16 cellular contexts compared by ENCODE assay signal in genomic region chr10:107686095-107686494, GRCh38.
DNase-seq lines count a peak whose midpoint lies in the region; ATAC-seq and TF ChIP-seq lines count a peak whose summit lies in the region.
"Had no signal": no experiment of that assay in that cellular context is flagged by ENCODE, and none has a peak within 500 bp of the region (broad histone marks: within the 10 kb centered on the region; RNA-seq: fewer than 3 reads in every experiment).

No MANE protein-coding gene starts in this region.

- H3K9me3 Mint-ChIP-seq in activated B cell treated with CpG ODN at 0.5 μM for 24 hours: peaks cover 6% of the 10 kb centered on the region

- H3K9me3 ChIP-seq in smooth muscle cell (replicated peaks; ENCODE audit: low read depth): no peaks in the 10 kb centered on the region
- H3K9me3 ChIP-seq: SJSA1 had no signal

- intact Hi-C loops in activated B cell treated with CpG ODN at 0.5 μM for 24 hours (cut with micrococcal nuclease): loop anchor here (10.0 kb wide), 2 partner anchors 211 to 271 kb away; no protein-coding TSS in a partner anchor
- intact Hi-C loops in sciatic nerve (cut with DNase I): no loop called here

- peak; percentile 72 for ATAC-seq in GM19372 (IDR thresholded peaks at IDR 0.05; ENCODE audit: low read depth, unreplicated experiment)
- ATAC-seq in activated B cell treated with CpG ODN at 0.5 μM for 24 hours (ENCODE audit: low read depth): peak; percentile 85
- ATAC-seq in sciatic nerve: peak; percentile 75
- no peak for ATAC-seq in GM21423 (IDR thresholded peaks at IDR 0.05; ENCODE audit: unreplicated experiment)
- ATAC-seq in HG03135 (IDR thresholded peaks at IDR 0.05; ENCODE audit: unreplicated experiment): no peak
- ATAC-seq: activated CD4-positive, alpha-beta T cell treated with anti-CD3 and anti-CD28 coated beads for 36 hours had no signal

- no peaks in the 10 kb centered on the region for H3F3A ChIP-seq in smooth muscle cell (ENCODE audit: low read depth)

- H3K9ac ChIP-seq in smooth muscle cell (ENCODE audit: low read depth): no peak overlapping the region

- H3K4me2 ChIP-seq in smooth muscle cell: no peak overlapping the region

- no peak overlapping the region for H3K4me3 Mint-ChIP-seq in activated B cell treated with CpG ODN at 0.5 μM for 24 hours
- H3K4me3 Mint-ChIP-seq: activated CD4-positive, alpha-beta T cell treated with anti-CD3 and anti-CD28 coated beads for 36 hours; CD4-positive, alpha-beta T cell had no signal

- H3K79me2 ChIP-seq in smooth muscle cell (ENCODE audit: low read depth): no peaks in the 10 kb centered on the region

- H3K27ac Mint-ChIP-seq in activated B cell treated with CpG ODN at 0.5 μM for 24 hours: peak overlapping the region; percentile 51
- H3K27ac Mint-ChIP-seq: activated CD4-positive, alpha-beta T cell treated with anti-CD3 and anti-CD28 coated beads for 36 hours; CD4-positive, alpha-beta T cell had no signal

- no peaks in the 10 kb centered on the region for H3K27me3 ChIP-seq in smooth muscle cell (ENCODE audit: low read depth)
- H3K27me3 ChIP-seq: SJSA1 had no signal

- no peak overlapping the region for H2AFZ ChIP-seq in smooth muscle cell (ENCODE audit: low read depth)

- H3K4me1 Mint-ChIP-seq in activated B cell treated with CpG ODN at 0.5 μM for 24 hours: peaks cover 19% of the 10 kb centered on the region
- H3K4me1 Mint-ChIP-seq: activated CD4-positive, alpha-beta T cell treated with anti-CD3 and anti-CD28 coated beads for 36 hours had no signal

- DNase-seq in Kasumi-1 (lab: John Stamatoyannopoulos, UW) (peak; percentile 94 to 95), activated B cell treated with CpG ODN at 0.5 μM for 24 hours (no peak), sciatic nerve (ENCODE audit: low spot score) (no peak), kidney tubule cell (ENCODE audit: low spot score) (no peak), smooth muscle cell (lab: John Stamatoyannopoulos, UW; ENCODE audit: unreplicated experiment) (no peak)
- DNase-seq: activated CD4-positive, alpha-beta T cell treated with anti-CD3 and anti-CD28 coated beads for 36 hours; activated gamma-delta T cell treated with Interleukin-2 at 50 U/mL for 16 hours; CD4-positive, alpha-beta T cell; NCI-H1048; NCI-H446; retina had no signal

- no peak overlapping the region for H3K4me3 ChIP-seq in smooth muscle cell
- H3K4me3 ChIP-seq: SJSA1 had no signal

- CTCF ChIA-PET in activated B cell treated with CpG ODN at 0.5 μM for 24 hours (lab: Charles Lee): no interaction called here

- no peaks in the 10 kb centered on the region for H3K27me3 Mint-ChIP-seq in activated B cell treated with CpG ODN at 0.5 μM for 24 hours
- H3K27me3 Mint-ChIP-seq: activated CD4-positive, alpha-beta T cell treated with anti-CD3 and anti-CD28 coated beads for 36 hours; CD4-positive, alpha-beta T cell had no signal

- WGBS in smooth muscle cell (ENCODE audit: low lambda C conversion rate): 87% methylated on average over 3 of the region's 3 CpGs

- H3K36me3 Mint-ChIP-seq in activated B cell treated with CpG ODN at 0.5 μM for 24 hours (ENCODE audit: low read depth): no peaks in the 10 kb centered on the region

- no peaks in the 10 kb centered on the region for H3K4me1 ChIP-seq in smooth muscle cell (ENCODE audit: low read depth)

- H3K27ac ChIP-seq in smooth muscle cell (ENCODE audit: low read depth): no peak overlapping the region
- H3K27ac ChIP-seq: epithelial cell of prostate, SJSA1 had no signal

- H3K36me3 ChIP-seq in smooth muscle cell (ENCODE audit: low read depth): no peaks in the 10 kb centered on the region
- H3K36me3 ChIP-seq: SJSA1 had no signal

- POLR2A ChIA-PET in activated B cell treated with CpG ODN at 0.5 μM for 24 hours (lab: Charles Lee): no interaction called here

- no peaks in the 10 kb centered on the region for H4K20me1 ChIP-seq in smooth muscle cell (ENCODE audit: low read depth)

- no peak for TF ChIP-seq CTCF in activated B cell treated with CpG ODN at 0.5 μM for 24 hours (IDR thresholded peaks at IDR 0.05)
- TF ChIP-seq CTCF in smooth muscle cell (IDR thresholded peaks at IDR 0.05; ENCODE audit: borderline replicate concordance, insufficient read depth, poor library complexity, severe bottlenecking): no peak

Comparison
In these comparisons a context has a peak if more than half of its experiments do, and no peak if none do; other contexts are left out.
1. ATAC-seq: peak in GM19372 (single experiment), activated B cell treated with CpG ODN at 0.5 μM for 24 hours (single experiment) and sciatic nerve (single experiment); none in GM21423 (single experiment) and HG03135 (single experiment).
2. DNase-seq: peak in Kasumi-1 (2 of 2); none in activated B cell treated with CpG ODN at 0.5 μM for 24 hours (single experiment), sciatic nerve (single experiment), kidney tubule cell (single experiment) and smooth muscle cell (single experiment).